In genomic region chr6:24720131-24720603, GRCh38 we compare ENCODE assay signal across 8 cellular contexts. TPM values are rescaled to one million over a fixed set of nuclear protein-coding genes. Genes with fewer than 3 reads are reported as not detected.
DNase-seq lines count a peak whose midpoint lies in the region; ATAC-seq and TF ChIP-seq lines count a peak whose summit lies in the region.

No MANE protein-coding gene starts in this region.

- H3K9me3 ChIP-seq in HUES48 (ENCODE audit: control insufficient read depth, insufficient read depth, low read length) (no peaks in the 10 kb centered on the region), body of pancreas (no peaks in the 10 kb centered on the region)

- peak overlapping the region; percentile 98 for H3K9ac ChIP-seq in HUES48 (ENCODE audit: low read depth, low read length)

- no peak for TF ChIP-seq CTCF in body of pancreas (IDR thresholded peaks at IDR 0.05)

- 0% methylated on average over 26 to 39 of the region's 39 CpGs for WGBS in body of pancreas, 2 donors

- ATAC-seq in body of pancreas = peak; percentile 13
- no peak for ATAC-seq in HG02678 (IDR thresholded peaks at IDR 0.05; ENCODE audit: unreplicated experiment)

- intact Hi-C loops in body of pancreas (cut with DNase I) = no loop called here

- DNase-seq in GM03348 (ENCODE audit: low spot score) = peak; percentile 67
- peak; percentile 78 for DNase-seq in UCSD-AML1 (lab: John Stamatoyannopoulos, UW; ENCODE audit: unreplicated experiment)
- peak; percentile 61 to 64 (median 62) for DNase-seq in body of pancreas
- peak; percentile 12 for DNase-seq in iPS-NIHi7 (ENCODE audit: extremely low spot score)
- DNase-seq in stimulated activated CD4-positive, alpha-beta T cell treated with anti-CD3 and anti-CD28 coated beads, Interleukin-12 subunit alpha, Interleukin-12 subunit beta, amount 100 ng/mL, for 4 hours = peak; percentile 77
- DNase-seq in HPDE6-E6E7 (ENCODE audit: extremely low spot score) = no peak

- H3K36me3 ChIP-seq in HUES48 (ENCODE audit: control insufficient read depth, insufficient read depth, low read length) (peaks cover 43% of the 10 kb centered on the region), body of pancreas (replicated peaks in 1 of 2; ENCODE audit: insufficient read depth in 1 of 2, low read depth in 2 of 2) (no peaks in the 10 kb centered on the region)

- H3K4me1 ChIP-seq in HUES48 (ENCODE audit: control insufficient read depth, insufficient read depth, low read length) (no peaks in the 10 kb centered on the region; the same call in 1 of the 2 replicates), body of pancreas (peaks cover 27% of the 10 kb centered on the region)

- H3K27ac ChIP-seq in HUES48 (ENCODE audit: low read depth, low read length) = peak overlapping the region; percentile 98
- peak overlapping the region; percentile 97 to 100 (median 98) for H3K27ac ChIP-seq in body of pancreas

- H3K4me3 ChIP-seq in HUES48 (ENCODE audit: low read depth, low read length) (peak overlapping the region; percentile 93), body of pancreas (peak overlapping the region; percentile 84 to 86)

- H3K27me3 ChIP-seq in HUES48 (ENCODE audit: control insufficient read depth, insufficient read depth, low read length) (no peaks in the 10 kb centered on the region), body of pancreas (no peaks in the 10 kb centered on the region)

- no peak for TF ChIP-seq POLR2A in body of pancreas (IDR thresholded peaks at IDR 0.05)

RNA-seq across cellular contexts. Expression of gene C6orf62, which starts 1.2 kb away (rescaled TPM):
- 10 to 100 TPM; 46.5 to 70.0 TPM for total RNA-seq in body of pancreas

RNA-seq across cellular contexts. Expression of gene ACOT13, which starts 53.3 kb away (rescaled TPM):
- total RNA-seq in body of pancreas = 1 to 10 TPM; 2.6 to 3.4 TPM

RNA-seq across cellular contexts. Expression of gene TDP2, which starts 53.5 kb away (rescaled TPM):
- 10 to 100 TPM; 21.0 to 25.1 TPM for total RNA-seq in body of pancreas

RNA-seq across cellular contexts. Expression of gene GMNN, which starts 54.6 kb away (rescaled TPM):
- 10 to 100 TPM; 39.2 to 42.8 TPM for total RNA-seq in body of pancreas
